In the genomic region with DNA sequence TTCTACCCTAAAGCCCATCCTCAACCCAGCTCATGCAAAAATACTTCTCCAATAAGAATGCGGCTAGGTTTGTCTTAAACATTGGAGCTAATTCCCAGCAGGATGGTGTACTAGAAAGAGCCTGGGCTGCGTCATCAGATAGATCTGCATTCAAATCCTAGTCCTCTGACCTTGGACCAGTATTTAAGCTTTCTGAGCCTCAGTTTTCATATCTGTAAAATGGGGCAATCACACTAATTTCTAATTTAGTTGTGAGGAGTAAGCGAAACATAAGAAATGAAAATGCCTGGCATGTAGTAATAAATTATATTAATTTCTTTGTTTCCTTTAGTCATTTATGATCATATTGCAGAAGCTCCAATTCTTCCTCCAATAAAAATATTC, we compare ENCODE assay signal across 19 cellular contexts. TPM values are rescaled to one million over a fixed set of nuclear protein-coding genes. Genes with fewer than 3 reads are reported as not detected.
"Had no signal": no experiment of that assay in that cellular context is flagged by ENCODE, and none has a peak within 500 bp of the region (broad histone marks: within the 10 kb centered on the region; RNA-seq: fewer than 3 reads in every experiment).

No MANE protein-coding gene starts in this region.

- H3K4me2 ChIP-seq: hepatocyte had no signal

- H3K4me1 ChIP-seq: left lung had no signal

- H3K79me2 ChIP-seq: hepatocyte had no signal

- H2AFZ ChIP-seq: hepatocyte had no signal

- FAIRE-seq: keratinocyte, small intestine had no signal

- H3K9me3 ChIP-seq: left lung, suprapubic skin had no signal

- DNase-seq: activated CD4-positive, alpha-beta T cell treated with anti-CD3 and anti-CD28 coated beads, Interleukin-2, amount 50 U/mL, for 1 hour; activated naive CD4-positive, alpha-beta T cell treated with anti-CD3 and anti-CD28 coated beads for 36 hours; activated naive CD8-positive, alpha-beta T cell treated with anti-CD3 and anti-CD28 coated beads, Interleukin-2, amount 50 U/mL, for 24 hours; central memory CD4-positive, alpha-beta T cell; effector memory CD4-positive, alpha-beta T cell; left lung; nucleus accumbens; small intestine; T-helper 1 cell had no signal

- H3K36me3 ChIP-seq: left lung, suprapubic skin had no signal

- ATAC-seq: activated CD4-positive, CD25-positive, alpha-beta regulatory T cell treated with anti-CD3 and anti-CD28 coated beads, Interleukin-2, amount 50 U/mL, for 24 hours; activated naive CD8-positive, alpha-beta T cell treated with anti-CD3 and anti-CD28 coated beads, Interleukin-2, amount 50 U/mL, for 24 hours had no signal

- H3K4me3 ChIP-seq: hepatocyte, left lung, suprapubic skin had no signal

- H3K27ac ChIP-seq: epithelial cell of prostate, hepatocyte, left lung, suprapubic skin had no signal

- H3K27me3 ChIP-seq: hepatocyte, left lung, suprapubic skin had no signal

RNA-seq across cellular contexts. Expression of a gene that starts 32.2 kb away (rescaled TPM):
- total RNA-seq: activated CD8-positive, alpha-beta memory T cell treated with anti-CD3 and anti-CD28 coated beads for 36 hours; activated naive CD4-positive, alpha-beta T cell treated with anti-CD3 and anti-CD28 coated beads for 36 hours; activated T-helper 2 cell treated with anti-CD3 and anti-CD28 coated beads, Interferon-gamma antibody, Interleukin-2, Interleukin-4, amounts not matched to agents 10 μg/mL and 5 μg/mL and 100 μg/mL, durations not matched to agents 14 hours and 24 hours and 36 hours; hepatocyte; left lung; mesenteric fat pad; posterior vena cava; ureter had no signal
- polyA plus RNA-seq: hepatocyte, keratinocyte, small intestine had no signal
